In genomic region chr2:39947294-39948015, GRCh38 we compare ENCODE assay signal across 1 cellular context.
TF ChIP-seq lines count a peak whose summit lies in the region.

No MANE protein-coding gene starts in this region.

TF ChIP-seq in IMR-90, 13 proteins besides CTCF, POLR2A, EP300 and RAD21 (continued from another document):
- TF ChIP-seq USF2 (IDR thresholded peaks at IDR 0.05; ENCODE audit: low read depth, low read length) (no peak), MAZ (IDR thresholded peaks at IDR 0.05; ENCODE audit: borderline replicate concordance, low read depth, low read length) (no peak), FOS (IDR thresholded peaks at IDR 0.05; ENCODE audit: low read depth, low read length) (no peak), RFX5 (IDR thresholded peaks at IDR 0.05; ENCODE audit: low read depth, low read length) (no peak), CEBPB (IDR thresholded peaks at IDR 0.05; ENCODE audit: low read depth, low read length) (no peak), CHD1 (IDR thresholded peaks at IDR 0.05; ENCODE audit: low read depth, low read length) (no peak), SMC3 (IDR thresholded peaks at IDR 0.05; ENCODE audit: low read depth, low read length) (no peak)
